ENCODE assay signal across 8 cellular contexts in the genomic region with DNA sequence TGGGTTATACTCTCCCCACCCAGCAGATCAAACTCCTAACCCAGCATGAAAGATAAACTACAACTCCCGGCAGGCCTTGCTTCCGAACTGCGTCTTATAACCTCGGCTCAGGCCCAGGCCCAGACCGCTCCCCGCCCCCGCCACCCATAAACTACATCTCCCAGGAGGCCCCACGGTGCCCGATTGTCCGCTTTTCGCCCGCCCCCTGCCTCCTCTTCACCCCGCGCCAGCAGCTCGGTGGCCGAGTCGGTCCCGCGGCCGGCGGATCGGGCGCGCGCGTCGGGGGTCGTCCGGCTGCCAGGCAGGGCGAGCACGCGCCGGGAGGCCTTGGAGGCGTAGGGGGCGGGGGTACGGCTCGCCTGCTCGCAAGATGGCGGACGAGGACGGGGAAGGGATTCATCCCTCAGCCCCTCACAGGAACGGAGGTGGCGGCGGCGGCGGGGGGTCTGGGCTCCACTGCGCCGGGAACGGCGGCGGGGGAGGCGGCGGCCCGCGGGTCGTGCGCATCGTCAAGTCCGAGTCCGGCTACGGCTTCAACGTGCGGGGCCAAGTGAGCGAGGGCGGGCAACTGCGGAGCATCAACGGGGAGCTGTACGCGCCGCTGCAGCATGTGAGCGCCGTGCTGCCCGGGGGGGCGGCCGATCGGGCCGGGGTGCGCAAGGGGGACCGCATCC.
DNase-seq lines count a peak whose midpoint lies in the region; ATAC-seq lines count a peak whose summit lies in the region.

A gene (plus strand): TSS at position 219 of the 674 bp plus-strand sequence. CDS start 152 bp downstream, at position 371.

- DNase-seq in NCI-H526 treated with DMSO at 0.1 percent for 48 hours (lab: John Stamatoyannopoulos, UW), result peak; percentile 97
- DNase-seq in activated CD4-positive, alpha-beta T cell treated with anti-CD3 and anti-CD28 coated beads for 48 hours, result peak; percentile 90
- peak; percentile 79 to 80 for DNase-seq in stimulated activated CD4-positive, alpha-beta T cell treated with anti-CD3 and anti-CD28 coated beads, Interleukin-1b, Interleukin-23, amount 100 ng/mL, for 4 hours (ENCODE audit: low read depth in 2 of 2)

- H3K9ac ChIP-seq in BLaER1 treated with 17β-estradiol and CSF1 and Interleukin-3, amounts not matched to agents 10 nM and 100 nM, result peak within 1 kb of the TSS; percentile 93 to 98 (median 97)

- ATAC-seq in GM19328 (IDR thresholded peaks at IDR 0.05; ENCODE audit: unreplicated experiment), result peak; percentile 84
- peak; percentile 82 for ATAC-seq in HG03520 (IDR thresholded peaks at IDR 0.05; ENCODE audit: unreplicated experiment)

- peaks cover 23 to 85% (median 41%) of the 10 kb centered on the region in 10 experiments for H3K4me1 ChIP-seq in BLaER1 treated with 17β-estradiol and CSF1 and Interleukin-3, amounts not matched to agents 10 nM and 100 nM

- peak within 1 kb of the TSS; percentile 84 to 98 (median 91) for H3K4me2 ChIP-seq in BLaER1 treated with 17β-estradiol and CSF1 and Interleukin-3, amounts not matched to agents 10 nM and 100 nM

- H3K27ac ChIP-seq in BLaER1 treated with 17β-estradiol and CSF1 and Interleukin-3, amounts not matched to agents 10 nM and 100 nM, result peak within 1 kb of the TSS; percentile 94 to 99 (median 97)
- H3K27ac ChIP-seq in cingulate gyrus (ENCODE audit: low read depth, low read length) (peak within 1 kb of the TSS; percentile 87), layer of hippocampus (ENCODE audit: low read depth, low read length) (peak within 1 kb of the TSS; percentile 92)

- H3K27me3 ChIP-seq in BLaER1 treated with 17β-estradiol and CSF1 and Interleukin-3, amounts not matched to agents 10 nM and 100 nM, result no peaks in the 10 kb centered on the region
- H3K27me3 ChIP-seq in layer of hippocampus (ENCODE audit: control insufficient read depth, insufficient read depth, low read length), result no peaks in the 10 kb centered on the region

- peaks cover 4 to 31% (median 11%) of the 10 kb centered on the region in 11 experiments; a peak in 13 of 22 replicates for H3K36me3 ChIP-seq in BLaER1 treated with 17β-estradiol and CSF1 and Interleukin-3, amounts not matched to agents 10 nM and 100 nM

- H3K4me3 ChIP-seq in BLaER1 treated with 17β-estradiol and CSF1 and Interleukin-3, amounts not matched to agents 10 nM and 100 nM, result peak within 1 kb of the TSS; percentile 85 to 97 (median 90)

- H4K20me1 ChIP-seq in BLaER1 treated with 17β-estradiol and CSF1 and Interleukin-3, amounts not matched to agents 10 nM and 100 nM, result peaks cover 3 to 39% (median 26%) of the 10 kb centered on the region in 11 experiments; a peak in 13 of 22 replicates

- no peaks in the 10 kb centered on the region for H3K9me3 ChIP-seq in BLaER1 treated with 17β-estradiol and CSF1 and Interleukin-3, amounts not matched to agents 10 nM and 100 nM (replicated peaks in 1 of 11)

Comparison
In these comparisons a context has a peak if more than half of its experiments do, and no peak if none do; other contexts are left out.
1. Peak in every context shown above with its lines: DNase-seq, ATAC-seq, H3K4me3 ChIP-seq and H3K27ac ChIP-seq.